Comparison of ENCODE assay signal across 1 cellular context in genomic region chr1:32151319-32151787, GRCh38.
TF ChIP-seq lines count a peak whose summit lies in the region.

No MANE protein-coding gene starts in this region.

TF ChIP-seq in endothelial cell of umbilical vein, 7 proteins besides CTCF, POLR2A, EP300 and RAD21:
- no peak for TF ChIP-seq MAX (IDR thresholded peaks at IDR 0.05; ENCODE audit: insufficient read depth, insufficient read length)
- TF ChIP-seq EZH2 (IDR thresholded peaks at IDR 0.05; ENCODE audit: borderline replicate concordance, low read depth, low read length, severe bottlenecking) = no peak
- no peak for TF ChIP-seq FOS (IDR thresholded peaks at IDR 0.05; ENCODE audit: borderline replicate concordance, insufficient read depth, low read length)
- no peak for TF ChIP-seq JUN (IDR thresholded peaks at IDR 0.05; ENCODE audit: borderline replicate concordance, insufficient read depth, insufficient read length, low read depth)
- no peak for TF ChIP-seq POLR2AphosphoS5 (IDR thresholded peaks at IDR 0.05; ENCODE audit: insufficient read depth, low read depth, low read length)
- TF ChIP-seq MYC (IDR thresholded peaks at IDR 0.05; ENCODE audit: low read depth, low read length) = no peak
- no peak for TF ChIP-seq GATA2 (IDR thresholded peaks at IDR 0.05; ENCODE audit: insufficient read depth, insufficient read length, low read depth, low read length)
